Comparison of ENCODE assay signal across 26 cellular contexts in genomic region chr3:187396661-187397060, GRCh38. TPM values are rescaled to one million over a fixed set of nuclear protein-coding genes. Genes with fewer than 3 reads are reported as not detected.
"Had no signal": no experiment of that assay in that cellular context is flagged by ENCODE, and none has a peak within 500 bp of the region (broad histone marks: within the 10 kb centered on the region; RNA-seq: fewer than 3 reads in every experiment).

No MANE protein-coding gene starts in this region.

- H3K4me3 Mint-ChIP-seq: dendritic cell treated with granulocyte-macrophage colony-stimulating factor and Interleukin-4, amounts not matched to agents 40 ng/mL and 50 ng/mL, for 4 days; effector memory CD8-positive, alpha-beta T cell; endodermal cell had no signal

- H3K27ac ChIP-seq: colonic mucosa, coronary artery, dorsolateral prefrontal cortex, epithelial cell of prostate, esophagus muscularis mucosa, esophagus squamous epithelium, foreskin keratinocyte, gastrocnemius medialis, gastroesophageal sphincter, heart left ventricle, heart right ventricle had no signal

- H3K27ac Mint-ChIP-seq: dendritic cell treated with granulocyte-macrophage colony-stimulating factor and Interleukin-4, amounts not matched to agents 40 ng/mL and 50 ng/mL, for 4 days; effector memory CD8-positive, alpha-beta T cell; endodermal cell had no signal

- H3K4me3 ChIP-seq: colonic mucosa, coronary artery, dorsolateral prefrontal cortex, esophagus muscularis mucosa, esophagus squamous epithelium, gastrocnemius medialis, gastroesophageal sphincter, heart left ventricle, heart right ventricle had no signal

- ATAC-seq: effector memory CD8-positive, alpha-beta T cell; esophagus mucosa; foreskin keratinocyte; gastrocnemius medialis; gastroesophageal sphincter; heart left ventricle; heart right ventricle had no signal

- H3K9me3 Mint-ChIP-seq: dendritic cell treated with granulocyte-macrophage colony-stimulating factor and Interleukin-4, amounts not matched to agents 40 ng/mL and 50 ng/mL, for 4 days; effector memory CD8-positive, alpha-beta T cell had no signal

- H3K9me3 ChIP-seq: colonic mucosa, esophagus muscularis mucosa, esophagus squamous epithelium, gastrocnemius medialis, gastroesophageal sphincter had no signal

- H3K36me3 ChIP-seq: colonic mucosa, esophagus muscularis mucosa, esophagus squamous epithelium, gastrocnemius medialis, gastroesophageal sphincter, heart left ventricle, heart right ventricle had no signal

- H3K27me3 ChIP-seq: colonic mucosa, esophagus muscularis mucosa, gastrocnemius medialis, gastroesophageal sphincter had no signal

- DNase-seq: colonic mucosa; cortex of kidney; dermis blood vessel endothelial cell; dorsolateral prefrontal cortex; effector CD4-positive, alpha-beta T cell; effector CD8-positive, alpha-beta T cell; effector memory CD4-positive, alpha-beta T cell; effector memory CD8-positive, alpha-beta T cell; endodermal cell; erythroblast; esophagus squamous epithelium; foreskin fibroblast; foreskin keratinocyte; foreskin melanocyte; gastrocnemius medialis; glutamatergic neuron; head of caudate nucleus; heart left ventricle; heart right ventricle had no signal

- H3K4me1 ChIP-seq: colonic mucosa, esophagus muscularis mucosa, esophagus squamous epithelium, foreskin keratinocyte, gastrocnemius medialis, gastroesophageal sphincter, heart left ventricle, heart right ventricle had no signal

RNA-seq across cellular contexts. Expression of gene RTP4, which starts 28.5 kb away (rescaled TPM):
- total RNA-seq: endodermal cell, frontal cortex had no signal
